ENCODE assay signal across 27 cellular contexts in genomic region chr7:1785839-1786238, GRCh38.
DNase-seq lines count a peak whose midpoint lies in the region; ATAC-seq, FAIRE-seq and TF ChIP-seq lines count a peak whose summit lies in the region.
"Had no signal": no experiment of that assay in that cellular context is flagged by ENCODE, and none has a peak within 500 bp of the region (broad histone marks: within the 10 kb centered on the region; RNA-seq: fewer than 3 reads in every experiment).

No MANE protein-coding gene starts in this region.

- no peak overlapping the region for H3K27ac Mint-ChIP-seq in activated CD8-positive, alpha-beta memory T cell treated with anti-CD3 and anti-CD28 coated beads, Interleukin-2, amount 10 ng/mL, durations not matched to agents 7 days and 5 days
- H3K27ac Mint-ChIP-seq in neural progenitor cell = no peak overlapping the region
- H3K27ac Mint-ChIP-seq: B cell; CD4-positive, alpha-beta T cell; CD8-positive, alpha-beta T cell had no signal

- in situ Hi-C loops in HepG2 (cut with HindIII; ENCODE audit: extremely low pct_ligation_motif_present, low pct_unique_long_range_greater_than_20kb) = no loop called here

- no peak overlapping the region for H3K4me3 Mint-ChIP-seq in activated CD8-positive, alpha-beta memory T cell treated with anti-CD3 and anti-CD28 coated beads, Interleukin-2, amount 10 ng/mL, durations not matched to agents 7 days and 5 days
- H3K4me3 Mint-ChIP-seq in neural progenitor cell = peak overlapping the region; percentile 17
- H3K4me3 Mint-ChIP-seq: B cell; CD4-positive, alpha-beta T cell; CD8-positive, alpha-beta T cell had no signal

- H3K4me1 Mint-ChIP-seq in activated CD8-positive, alpha-beta memory T cell treated with anti-CD3 and anti-CD28 coated beads, Interleukin-2, amount 10 ng/mL, durations not matched to agents 7 days and 5 days = no peaks in the 10 kb centered on the region
- no peaks in the 10 kb centered on the region for H3K4me1 Mint-ChIP-seq in neural progenitor cell
- H3K4me1 Mint-ChIP-seq: B cell had no signal

- POLR2A ChIA-PET in HepG2 (lab: Yijun Ruan, JAX) = no interaction called here

- DNase-seq in activated CD8-positive, alpha-beta memory T cell treated with anti-CD3 and anti-CD28 coated beads, Interleukin-2, amount 50 U/mL, for 48 hours = peak; percentile 4
- no peak for DNase-seq in activated CD8-positive, alpha-beta memory T cell treated with anti-CD3 and anti-CD28 coated beads, Interleukin-2, amount 10 ng/mL, durations not matched to agents 7 days and 5 days
- DNase-seq in HepG2 (ENCODE audit: low spot score) = no peak
- DNase-seq in right lobe of liver = no peak
- DNase-seq in neural progenitor cell (ENCODE audit: low spot score) = no peak
- peak; percentile 2 for DNase-seq in sigmoid colon
- DNase-seq in mesendoderm = no peak
- no peak for DNase-seq in frontal cortex (ENCODE audit: low spot score in 2 of 2)
- DNase-seq: AML-193; Calu3; CD4-positive, alpha-beta T cell; CD8-positive, alpha-beta T cell; DMS53; DMS79; DND-41; EL; GDM1 had no signal

- H3K27me3 ChIP-seq in HepG2 (ENCODE audit: control insufficient read depth in 1 of 2, insufficient read depth in 2 of 2, low read length in 2 of 2) (no peaks in the 10 kb centered on the region; a peak in 1 of 5 replicates), right lobe of liver (no peaks in the 10 kb centered on the region), neural progenitor cell (no peaks in the 10 kb centered on the region), sigmoid colon (peaks cover 0 to 19% (median 0%) of the 10 kb centered on the region in 3 donors), mesendoderm (ENCODE audit: insufficient read depth, low read length, poor library complexity) (no peaks in the 10 kb centered on the region)
- H3K27me3 ChIP-seq: BLaER1 treated with 17β-estradiol and CSF1 and Interleukin-3, amounts not matched to agents 10 nM and 100 nM had no signal

- H4K5ac ChIP-seq in mesendoderm (ENCODE audit: low read length) = no peak overlapping the region

- no peak overlapping the region for H3K18ac ChIP-seq in mesendoderm (ENCODE audit: low read length)

- CTCF ChIA-PET in activated CD8-positive, alpha-beta memory T cell treated with anti-CD3 and anti-CD28 coated beads, Interleukin-2, amount 10 ng/mL, durations not matched to agents 7 days and 5 days (lab: Charles Lee) = no interaction called here
- CTCF ChIA-PET in HepG2 (lab: Yijun Ruan, JAX; ENCODE audit: low intra/inter-chr PET ratio, low total read pairs) = no interaction called here

- H3K4me1 ChIP-seq in HepG2 (ENCODE audit: insufficient read depth, low read length) = peaks cover 24% of the 10 kb centered on the region
- no peaks in the 10 kb centered on the region for H3K4me1 ChIP-seq in right lobe of liver
- no peaks in the 10 kb centered on the region for H3K4me1 ChIP-seq in neural progenitor cell
- H3K4me1 ChIP-seq in sigmoid colon = no peaks in the 10 kb centered on the region
- H3K4me1 ChIP-seq in mesendoderm (ENCODE audit: control insufficient read depth, low read depth, low read length) = no peaks in the 10 kb centered on the region
- H3K4me1 ChIP-seq: A549; BLaER1 treated with 17β-estradiol and CSF1 and Interleukin-3, amounts not matched to agents 10 nM and 100 nM; Caco-2 had no signal

- no peak overlapping the region for H3K4ac ChIP-seq in mesendoderm (ENCODE audit: low read depth, low read length)

- H3K23ac ChIP-seq in mesendoderm (ENCODE audit: low read length) = no peak overlapping the region

- intact Hi-C loops in HepG2 (cut with micrococcal nuclease; ENCODE audit: unreplicated experiment) (no loop called here), right lobe of liver (cut with DNase I) (no loop called here), sigmoid colon (cut with DNase I) (no loop called here)

- no peak overlapping the region for H3K56ac ChIP-seq in mesendoderm (ENCODE audit: low read length)

- TF ChIP-seq EP300 in HepG2 (IDR thresholded peaks at IDR 0.05; ENCODE audit: low read depth in 2 of 2, low read length in 2 of 2) (no peak), HepG2 (CRISPR knock-in tag; IDR thresholded peaks at IDR 0.05; ENCODE audit: borderline replicate concordance) (no peak), sigmoid colon (IDR thresholded peaks at IDR 0.05) (no peak)

- FAIRE-seq in HepG2 (lab: Jason Lieb, UNC) (no peak), frontal cortex (lab: Jason Lieb, UNC) (no peak)
- FAIRE-seq: A549, D721Med, GM12878, GM12892, GM18507 had no signal

- H3K36me3 ChIP-seq in HepG2 (replicated peaks in 1 of 2; ENCODE audit: control insufficient read depth in 1 of 2, insufficient read depth in 2 of 2, low read length in 2 of 2) (no peaks in the 10 kb centered on the region), right lobe of liver (no peaks in the 10 kb centered on the region), neural progenitor cell (no peaks in the 10 kb centered on the region), sigmoid colon (no peaks in the 10 kb centered on the region), mesendoderm (ENCODE audit: control insufficient read depth, insufficient read depth, low read length) (no peaks in the 10 kb centered on the region)
- H3K36me3 ChIP-seq: BLaER1 treated with 17β-estradiol and CSF1 and Interleukin-3, amounts not matched to agents 10 nM and 100 nM had no signal

- H3K9ac ChIP-seq in HepG2 (ENCODE audit: insufficient read depth, low read depth, low read length) (no peak overlapping the region), neural progenitor cell (no peak overlapping the region), mesendoderm (ENCODE audit: low read length) (no peak overlapping the region)
- H3K9ac ChIP-seq: BLaER1 treated with 17β-estradiol and CSF1 and Interleukin-3, amounts not matched to agents 10 nM and 100 nM had no signal

- no peaks in the 10 kb centered on the region for H3K79me2 ChIP-seq in HepG2 (ENCODE audit: insufficient read depth, low read length)
- no peaks in the 10 kb centered on the region for H3K79me2 ChIP-seq in neural progenitor cell (ENCODE audit: low read depth)
- H3K79me2 ChIP-seq in mesendoderm (ENCODE audit: control insufficient read depth, insufficient read depth, low read length) = no peaks in the 10 kb centered on the region

- TF ChIP-seq CTCF in HepG2 (CRISPR knock-in tag; IDR thresholded peaks at IDR 0.05) = no peak
- no peak for TF ChIP-seq CTCF in right lobe of liver (IDR thresholded peaks at IDR 0.05)
- no peak for TF ChIP-seq CTCF in neural progenitor cell (IDR thresholded peaks at IDR 0.05)
- no peak for TF ChIP-seq CTCF in sigmoid colon (IDR thresholded peaks at IDR 0.05)

- H3K27ac ChIP-seq in HepG2 (ENCODE audit: extremely low read length, insufficient read depth, low read length) = no peak overlapping the region
- H3K27ac ChIP-seq in right lobe of liver = no peak overlapping the region
- H3K27ac ChIP-seq in neural progenitor cell = no peak overlapping the region
- H3K27ac ChIP-seq in sigmoid colon = no peak overlapping the region
- no peak overlapping the region for H3K27ac ChIP-seq in mesendoderm (ENCODE audit: low read depth, low read length)
- H3K27ac ChIP-seq: 22Rv1; A549; BLaER1 treated with 17β-estradiol and CSF1 and Interleukin-3, amounts not matched to agents 10 nM and 100 nM; C4-2B had no signal

- no peak overlapping the region for H4K8ac ChIP-seq in mesendoderm (ENCODE audit: low read depth, low read length)

- peaks cover 10% of the 10 kb centered on the region for H3K9me3 Mint-ChIP-seq in activated CD8-positive, alpha-beta memory T cell treated with anti-CD3 and anti-CD28 coated beads, Interleukin-2, amount 10 ng/mL, durations not matched to agents 7 days and 5 days (ENCODE audit: low read depth)
- H3K9me3 Mint-ChIP-seq in neural progenitor cell = peaks cover 16% of the 10 kb centered on the region

- no peak overlapping the region for H2BK15ac ChIP-seq in mesendoderm (replicated peaks; ENCODE audit: low read depth)

- H3K9me3 ChIP-seq in HepG2 (ENCODE audit: low read length) (peaks cover 5% of the 10 kb centered on the region; the same call in 1 of the 2 replicates), right lobe of liver (no peaks in the 10 kb centered on the region), neural progenitor cell (ENCODE audit: low read depth) (no peaks in the 10 kb centered on the region), sigmoid colon (peaks cover 0 to 7% (median 3%) of the 10 kb centered on the region in 4 donors)
- H3K9me3 ChIP-seq: Caco-2 had no signal

- H4K20me1 ChIP-seq in HepG2 (ENCODE audit: insufficient read depth, low read length) (no peaks in the 10 kb centered on the region), neural progenitor cell (ENCODE audit: low read depth) (no peaks in the 10 kb centered on the region)
- H4K20me1 ChIP-seq: BLaER1 treated with 17β-estradiol and CSF1 and Interleukin-3, amounts not matched to agents 10 nM and 100 nM had no signal

- BruUV-seq in HepG2 (replicated peaks; lab: Mats Ljungman, UMichigan) = no TSS peak

- 65% methylated on average over 3 of the region's 3 CpGs for WGBS in HepG2 (ENCODE audit: low lambda C conversion rate)
- 77% methylated on average over 3 of the region's 3 CpGs for WGBS in right lobe of liver (ENCODE audit: insufficient coverage, low coverage, low lambda C conversion rate, missing lambda C conversion rate)
- 84 to 88% methylated on average over 3 of the region's 3 CpGs for WGBS in sigmoid colon, 2 donors
- WGBS in mesendoderm (ENCODE audit: extremely low coverage, insufficient coverage, low lambda C conversion rate) = no CpG with 5 or more reads among the region's 3 CpGs

- no peaks in the 10 kb centered on the region for H3F3A ChIP-seq in neural progenitor cell (ENCODE audit: low read depth)

- no peak for ATAC-seq in activated CD8-positive, alpha-beta memory T cell treated with anti-CD3 and anti-CD28 coated beads, Interleukin-2, amount 10 ng/mL, durations not matched to agents 7 days and 5 days
- ATAC-seq in HepG2 = no peak
- ATAC-seq in right lobe of liver = no peak
- ATAC-seq: A549; CD8-positive, alpha-beta T cell; GM12878 had no signal

- no peak overlapping the region for H2BK120ac ChIP-seq in mesendoderm (ENCODE audit: low read depth, low read length)

- H3K79me1 ChIP-seq in mesendoderm (ENCODE audit: low read length) = no peaks in the 10 kb centered on the region

- H2AK5ac ChIP-seq in mesendoderm (ENCODE audit: low read length) = no peak overlapping the region

- TF ChIP-seq POLR2A in HepG2 (IDR thresholded peaks at IDR 0.05; ENCODE audit: insufficient read depth in 1 of 2, low read depth in 2 of 2, low read length in 2 of 2) = no peak
- no peak for TF ChIP-seq POLR2A in right lobe of liver (IDR thresholded peaks at IDR 0.05)
- no peak for TF ChIP-seq POLR2A in sigmoid colon (IDR thresholded peaks at IDR 0.05)

- no peak overlapping the region for H3K4me3 ChIP-seq in HepG2 (replicated peaks in 1 of 3; ENCODE audit: insufficient read depth in 1 of 3, low read depth in 2 of 3, low read length in 3 of 3)
- H3K4me3 ChIP-seq in right lobe of liver = no peak overlapping the region
- H3K4me3 ChIP-seq in neural progenitor cell = no peak overlapping the region
- H3K4me3 ChIP-seq in sigmoid colon = no peak overlapping the region
- H3K4me3 ChIP-seq in mesendoderm (ENCODE audit: low read length) = no peak overlapping the region
- H3K4me3 ChIP-seq: A549; BLaER1 treated with 17β-estradiol and CSF1 and Interleukin-3, amounts not matched to agents 10 nM and 100 nM; GM12878 had no signal

- H3K4me2 ChIP-seq in HepG2 (ENCODE audit: low read depth, low read length) = no peak overlapping the region
- H3K4me2 ChIP-seq in neural progenitor cell = no peak overlapping the region
- no peak overlapping the region for H3K4me2 ChIP-seq in mesendoderm (ENCODE audit: low read length)
- H3K4me2 ChIP-seq: A549; BLaER1 treated with 17β-estradiol and CSF1 and Interleukin-3, amounts not matched to agents 10 nM and 100 nM had no signal

- no peak for TF ChIP-seq RAD21 in HepG2 (CRISPR knock-in tag; IDR thresholded peaks at IDR 0.05)

- H3K36me3 Mint-ChIP-seq in activated CD8-positive, alpha-beta memory T cell treated with anti-CD3 and anti-CD28 coated beads, Interleukin-2, amount 10 ng/mL, durations not matched to agents 7 days and 5 days = no peaks in the 10 kb centered on the region
- peaks cover 4% of the 10 kb centered on the region for H3K36me3 Mint-ChIP-seq in neural progenitor cell
- H3K36me3 Mint-ChIP-seq: CD8-positive, alpha-beta T cell had no signal

- H3K27me3 Mint-ChIP-seq in activated CD8-positive, alpha-beta memory T cell treated with anti-CD3 and anti-CD28 coated beads, Interleukin-2, amount 10 ng/mL, durations not matched to agents 7 days and 5 days = peaks cover 5% of the 10 kb centered on the region
- peaks cover 2% of the 10 kb centered on the region for H3K27me3 Mint-ChIP-seq in neural progenitor cell (ENCODE audit: insufficient read depth, low read depth)

- H2BK5ac ChIP-seq in mesendoderm (ENCODE audit: low read length) = no peak overlapping the region

- no peak overlapping the region for H2AFZ ChIP-seq in HepG2 (ENCODE audit: low read length)
- no peak overlapping the region for H2AFZ ChIP-seq in neural progenitor cell (replicated peaks)

Comparison
In these comparisons a context has a peak if more than half of its experiments do, and no peak if none do; other contexts are left out.
1. DNase-seq: peak in activated CD8-positive, alpha-beta memory T cell treated with anti-CD3 and anti-CD28 coated beads, Interleukin-2, amount 50 U/mL, for 48 hours (single experiment) and sigmoid colon (single experiment); none in activated CD8-positive, alpha-beta memory T cell treated with anti-CD3 and anti-CD28 coated beads, Interleukin-2, amount 10 ng/mL, durations not matched to agents 7 days and 5 days (single experiment), HepG2 (single experiment), right lobe of liver (0 of 3), neural progenitor cell (single experiment), mesendoderm (single experiment) and frontal cortex (0 of 2).